8 cellular contexts compared by ENCODE assay signal in genomic region chr17:18184143-18185007, GRCh38. TPM values are rescaled to one million over a fixed set of nuclear protein-coding genes. Genes with fewer than 3 reads are reported as not detected.
DNase-seq lines count a peak whose midpoint lies in the region; ATAC-seq and TF ChIP-seq lines count a peak whose summit lies in the region.

No MANE protein-coding gene starts in this region.

- peak overlapping the region; percentile 77 for H3K4me3 ChIP-seq in Jurkat, Clone E6-1 (ENCODE audit: low read length)
- H3K4me3 ChIP-seq in dorsolateral prefrontal cortex, result peak overlapping the region; percentile 64 to 99 (median 93)

- peak in 5 of 56 donors; percentile 10 to 14 (median 12) for TF ChIP-seq CTCF in dorsolateral prefrontal cortex (IDR thresholded peaks at IDR 0.05 in 54 of 56, conservative IDR thresholded peaks at IDR 0.05 in 2 of 56; ENCODE audit: low read depth in 1 of 56, partially characterized antibody in 56 of 56)

- H3K4me3 Mint-ChIP-seq in activated CD4-positive, alpha-beta memory T cell treated with anti-CD3 and anti-CD28 coated beads for 36 hours, result peak overlapping the region; percentile 91

- intact Hi-C loops in activated CD4-positive, alpha-beta memory T cell treated with anti-CD3 and anti-CD28 coated beads for 36 hours (cut with micrococcal nuclease), result loop anchor here (1.0 to 10.0 kb wide), 5 partner anchors 43 to 670 kb away; partner anchors contain the start of genes DRG2 and PRPSAP2
- intact Hi-C loops in dorsolateral prefrontal cortex (cut with DNase I), result loop anchor here (5.0 to 10.0 kb wide), 6 partner anchors 33 to 670 kb away; partner anchors contain the start of genes DRG2 (in 1 of the 2), LLGL1 (in 1 of the 2), MIEF2 (in 1 of the 2) and PRPSAP2 (in 1 of the 2)

- H3K27me3 ChIP-seq in dorsolateral prefrontal cortex, result no peaks in the 10 kb centered on the region

- H3K27me3 Mint-ChIP-seq in activated CD4-positive, alpha-beta memory T cell treated with anti-CD3 and anti-CD28 coated beads for 36 hours, result no peaks in the 10 kb centered on the region

- H3K36me3 Mint-ChIP-seq in activated CD4-positive, alpha-beta memory T cell treated with anti-CD3 and anti-CD28 coated beads for 36 hours, result peaks cover 40% of the 10 kb centered on the region

- CTCF ChIA-PET in activated CD4-positive, alpha-beta memory T cell treated with anti-CD3 and anti-CD28 coated beads for 36 hours (lab: Charles Lee), result interaction anchor here (0.6 to 13.2 kb wide), 5 partner anchors 21 to 43 kb away, joined by 3 to 140 read pairs (median 4); no protein-coding TSS in a partner anchor

- DNase-seq in NCI-H146 (lab: John Stamatoyannopoulos, UW) (peak; percentile 34), NCI-H146 treated with DMSO at 0.1 percent for 48 hours (lab: John Stamatoyannopoulos, UW; ENCODE audit: unreplicated experiment) (no peak), dorsolateral prefrontal cortex (peak; percentile 35 to 90 (median 73)), lung microvascular endothelial cell (ENCODE audit: low read depth in 2 of 2) (peak; percentile 48 to 51)
- peak; percentile 16 for DNase-seq in Jurkat, Clone E6-1 (ENCODE audit: low read depth, low spot score)
- peak; percentile 86 for DNase-seq in activated CD4-positive, alpha-beta memory T cell treated with anti-CD3 and anti-CD28 coated beads for 36 hours
- peak; percentile 37 for DNase-seq in stimulated activated CD8-positive, alpha-beta memory T cell treated with anti-CD3 and anti-CD28 coated beads, Interleukin-12 subunit alpha, Interleukin-12 subunit beta, amount 100 ng/mL, for 1 hour (ENCODE audit: low read depth)

- ATAC-seq in GM19351 (IDR thresholded peaks at IDR 0.05; ENCODE audit: unreplicated experiment), result no peak

- POLR2A ChIA-PET in activated CD4-positive, alpha-beta memory T cell treated with anti-CD3 and anti-CD28 coated beads for 36 hours (lab: Charles Lee), result interaction anchor here (0.6 to 1.7 kb wide), 5 partner anchors 14 to 226 kb away, joined by 3 to 5 read pairs (median 4); no protein-coding TSS in a partner anchor

- H3K27ac ChIP-seq in dorsolateral prefrontal cortex, result peak overlapping the region; percentile 83 to 100 (median 98)

- H3K9me3 Mint-ChIP-seq in activated CD4-positive, alpha-beta memory T cell treated with anti-CD3 and anti-CD28 coated beads for 36 hours, result no peaks in the 10 kb centered on the region

- peak overlapping the region; percentile 92 for H3K27ac Mint-ChIP-seq in activated CD4-positive, alpha-beta memory T cell treated with anti-CD3 and anti-CD28 coated beads for 36 hours

- peaks cover 54% of the 10 kb centered on the region for H3K4me1 Mint-ChIP-seq in activated CD4-positive, alpha-beta memory T cell treated with anti-CD3 and anti-CD28 coated beads for 36 hours (ENCODE audit: low read depth)

RNA-seq across cellular contexts. Expression of gene ALKBH5, which starts 0.7 kb away (rescaled TPM):
- polyA plus RNA-seq in Jurkat, Clone E6-1 (2012; ENCODE audit: insufficient read depth, insufficient read length), result 37.7 TPM
- 100 to 1,000 TPM; 122 to 127 TPM for total RNA-seq in activated CD4-positive, alpha-beta memory T cell treated with anti-CD3 and anti-CD28 coated beads for 36 hours
- total RNA-seq in dorsolateral prefrontal cortex (100 to 1,000 TPM in 119 of 120 experiments, 10 to 100 TPM in 1; 99.8 to 173 (median 120) TPM), lung microvascular endothelial cell (43.6 and 70.6 TPM in 2 replicates)

RNA-seq across cellular contexts. Expression of gene LLGL1, which starts 41.1 kb away (rescaled TPM):
- polyA plus RNA-seq in Jurkat, Clone E6-1 (2012; ENCODE audit: insufficient read depth, insufficient read length), result 22.6 TPM
- 10 to 100 TPM; 27.3 to 27.5 TPM for total RNA-seq in activated CD4-positive, alpha-beta memory T cell treated with anti-CD3 and anti-CD28 coated beads for 36 hours
- total RNA-seq in dorsolateral prefrontal cortex, result 100 to 1,000 TPM in 8 of 120 experiments, 10 to 100 TPM in 112; 30.0 to 174 (median 53.4) TPM
- total RNA-seq in lung microvascular endothelial cell, result 13.9 and 14.6 TPM in 2 replicates
